ENCODE assay signal across 26 cellular contexts in genomic region chr17:10123093-10123492, GRCh38.
A peak's percentile ranks its signal among the peaks of the same experiment; 100 is the strongest.
DNase-seq lines count a peak whose midpoint lies in the region; ATAC-seq, FAIRE-seq and TF ChIP-seq lines count a peak whose summit lies in the region.
"Had no signal": no experiment of that assay in that cellular context is flagged by ENCODE, and none has a peak within 500 bp of the region (broad histone marks: within the 10 kb centered on the region; RNA-seq: fewer than 3 reads in every experiment).

No MANE protein-coding gene starts in this region.

- H3K9me3 Mint-ChIP-seq in Calu3 (ENCODE audit: low read depth, unreplicated experiment): peaks cover 4% of the 10 kb centered on the region
- H3K9me3 Mint-ChIP-seq in HFFc6: no peaks in the 10 kb centered on the region
- H3K9me3 Mint-ChIP-seq: neural progenitor cell, type B pancreatic cell had no signal

- CTCF ChIA-PET in Calu3 (lab: Charles Lee): no interaction called here

- FAIRE-seq in bronchial epithelial cell (lab: Jason Lieb, UNC) (peak; percentile 13), GM19239 (lab: Jason Lieb, UNC) (no peak)
- FAIRE-seq: kidney had no signal

- H3K4me1 ChIP-seq in gastroesophageal sphincter (peaks cover 0 to 96% (median 43%) of the 10 kb centered on the region in 3 donors), rectal smooth muscle tissue (ENCODE audit: control insufficient read depth, insufficient read depth, low read length) (peaks cover 12% of the 10 kb centered on the region), uterus (peaks cover 18 to 24% of the 10 kb centered on the region in 2 donors)
- H3K4me1 ChIP-seq: ascending aorta had no signal

- no peak overlapping the region for H3K9ac ChIP-seq in rectal smooth muscle tissue (ENCODE audit: low read length)
- H3K9ac ChIP-seq: neural progenitor cell had no signal

- H3K4me3 ChIP-seq in bronchial epithelial cell (ENCODE audit: low read depth, low read length) (no peak overlapping the region), gastroesophageal sphincter (no peak overlapping the region), rectal smooth muscle tissue (ENCODE audit: low read length) (no peak overlapping the region), uterus (no peak overlapping the region)
- H3K4me3 ChIP-seq: ascending aorta, lung, neural progenitor cell had no signal

- H3K27ac Mint-ChIP-seq in Calu3 (ENCODE audit: unreplicated experiment) (no peak overlapping the region), HFFc6 (no peak overlapping the region)
- H3K27ac Mint-ChIP-seq: activated naive CD8-positive, alpha-beta T cell; neural progenitor cell; stimulated activated naive CD8-positive, alpha-beta T cell treated with anti-CD3 and anti-CD28 coated beads, Interleukin-15, Interleukin-2, amounts not matched to agents 100 ng/mL and 50 ng/mL, for 24 hours; type B pancreatic cell had no signal

- H3K27ac ChIP-seq in gastroesophageal sphincter (peak overlapping the region in 3 of 4 donors; percentile 50 to 69 (median 62)), rectal smooth muscle tissue (ENCODE audit: low read depth, low read length) (peak overlapping the region; percentile 14), uterus (peak overlapping the region; percentile 64 to 97)
- H3K27ac ChIP-seq: neural progenitor cell had no signal

- H3K9me3 ChIP-seq in gastroesophageal sphincter (no peaks in the 10 kb centered on the region), uterus (no peaks in the 10 kb centered on the region)
- H3K9me3 ChIP-seq: ascending aorta had no signal

- H3K27me3 Mint-ChIP-seq in Calu3 (ENCODE audit: unreplicated experiment) (no peaks in the 10 kb centered on the region), HFFc6 (ENCODE audit: insufficient read depth) (peaks cover 2% of the 10 kb centered on the region)
- H3K27me3 Mint-ChIP-seq: activated naive CD8-positive, alpha-beta T cell; stimulated activated naive CD8-positive, alpha-beta T cell treated with anti-CD3 and anti-CD28 coated beads, Interleukin-15, Interleukin-2, amounts not matched to agents 100 ng/mL and 50 ng/mL, for 24 hours had no signal

- H3K27me3 ChIP-seq in bronchial epithelial cell (ENCODE audit: control insufficient read depth, insufficient read depth, low read length): no peaks in the 10 kb centered on the region
- peaks cover 5% of the 10 kb centered on the region for H3K27me3 ChIP-seq in gastroesophageal sphincter
- no peaks in the 10 kb centered on the region for H3K27me3 ChIP-seq in rectal smooth muscle tissue (ENCODE audit: control insufficient read depth, insufficient read depth, low read length)
- no peaks in the 10 kb centered on the region for H3K27me3 ChIP-seq in uterus
- H3K27me3 ChIP-seq: ascending aorta, neural progenitor cell had no signal

- H3K4me1 Mint-ChIP-seq in Calu3 (ENCODE audit: low read depth, unreplicated experiment) (peaks cover 11% of the 10 kb centered on the region), HFFc6 (ENCODE audit: low read depth) (peaks cover 27% of the 10 kb centered on the region)

- no peak for TF ChIP-seq EP300 in gastroesophageal sphincter (IDR thresholded peaks at IDR 0.05)

- WGBS in gastroesophageal sphincter (ENCODE audit: low coverage in 1 of 2), 2 donors: no CpG with 5 or more reads among the region's 2 CpGs

- no TSS peak for BruUV-seq in Calu3 (replicated peaks; lab: Mats Ljungman, UMichigan)

- no peak for TF ChIP-seq CTCF in bronchial epithelial cell (IDR thresholded peaks at IDR 0.05; ENCODE audit: insufficient read depth, low read length, severe bottlenecking)
- TF ChIP-seq CTCF in gastroesophageal sphincter (IDR thresholded peaks at IDR 0.05): no peak
- no peak for TF ChIP-seq CTCF in uterus (IDR thresholded peaks at IDR 0.05)
- no peak for TF ChIP-seq CTCF in Calu3 (IDR thresholded peaks at IDR 0.05; ENCODE audit: unreplicated experiment)
- TF ChIP-seq CTCF in HFFc6 (IDR thresholded peaks at IDR 0.05): no peak

- H3K36me3 Mint-ChIP-seq in Calu3 (ENCODE audit: insufficient read depth, unreplicated experiment) (peaks cover 8% of the 10 kb centered on the region), HFFc6 (ENCODE audit: low read depth) (no peaks in the 10 kb centered on the region)
- H3K36me3 Mint-ChIP-seq: activated naive CD8-positive, alpha-beta T cell; neural progenitor cell; type B pancreatic cell had no signal

- intact Hi-C loops in uterus (cut with DNase I; ENCODE audit: low total_unique reads): no loop called here
- intact Hi-C loops in Calu3 (cut with micrococcal nuclease; ENCODE audit: unreplicated experiment): no loop called here

- DNase-seq in bronchial epithelial cell (ENCODE audit: low read depth): no peak
- no peak for DNase-seq in uterus
- DNase-seq in Calu3: no peak
- DNase-seq in GM19239 (ENCODE audit: insufficient read length, low spot score): no peak
- no peak for DNase-seq in HFFc6
- DNase-seq: activated CD4-positive, alpha-beta T cell treated with anti-CD3 and anti-CD28 coated beads for 4 hours; activated CD8-positive, alpha-beta memory T cell treated with anti-CD3 and anti-CD28 coated beads for 24 hours; activated effector memory CD4-positive, alpha-beta T cell treated with Interleukin-2 at 50 U/mL for 16 hours; central memory CD4-positive, alpha-beta T cell; HCEC 1CT; NCI-H1048; NCI-H1694 treated with DMSO at 0.1 percent for 48 hours; NCI-H510A treated with DMSO at 0.1 percent for 48 hours; NK-92 treated with Interleukin-12 subunit alpha and Interleukin-12 subunit beta, amount 100 ng/mL, for 24 hours; PC-3; SHP77; stimulated activated CD4-positive, alpha-beta T cell treated with anti-CD3 and anti-CD28 coated beads, Interleukin-15, amount 100 ng/mL, for 24 hours had no signal

- TF ChIP-seq POLR2A in gastroesophageal sphincter (IDR thresholded peaks at IDR 0.05) (no peak), uterus (IDR thresholded peaks at IDR 0.05) (no peak)

- H3K36me3 ChIP-seq in bronchial epithelial cell (ENCODE audit: control insufficient read depth, insufficient read depth, low read length) (no peaks in the 10 kb centered on the region), gastroesophageal sphincter (no peaks in the 10 kb centered on the region), rectal smooth muscle tissue (ENCODE audit: control insufficient read depth, insufficient read depth, low read length) (no peaks in the 10 kb centered on the region), uterus (no peaks in the 10 kb centered on the region)
- H3K36me3 ChIP-seq: ascending aorta, neural progenitor cell had no signal

- no peak for ATAC-seq in gastroesophageal sphincter
- ATAC-seq: PC-3 had no signal

- no peak overlapping the region for H3K4me3 Mint-ChIP-seq in Calu3 (ENCODE audit: low read depth, unreplicated experiment)
- no peak overlapping the region for H3K4me3 Mint-ChIP-seq in HFFc6
- H3K4me3 Mint-ChIP-seq: activated naive CD8-positive, alpha-beta T cell; neural progenitor cell; stimulated activated naive CD8-positive, alpha-beta T cell treated with anti-CD3 and anti-CD28 coated beads, Interleukin-15, Interleukin-2, amounts not matched to agents 100 ng/mL and 50 ng/mL, for 24 hours; type B pancreatic cell had no signal

Comparison
In these comparisons a context has a peak if more than half of its experiments do, and no peak if none do; other contexts are left out.
1. H3K27ac ChIP-seq: peak in every context shown above with its lines; median percentile 80 in uterus; 62 in gastroesophageal sphincter; 14 in rectal smooth muscle tissue.